In genomic region chr3:133491481-133492059, GRCh38 we compare ENCODE assay signal across 12 cellular contexts.
DNase-seq lines count a peak whose midpoint lies in the region; ATAC-seq, FAIRE-seq and TF ChIP-seq lines count a peak whose summit lies in the region.
"Had no signal": no experiment of that assay in that cellular context is flagged by ENCODE, and none has a peak within 500 bp of the region (broad histone marks: within the 10 kb centered on the region; RNA-seq: fewer than 3 reads in every experiment).

No MANE protein-coding gene starts in this region.

- TF ChIP-seq POLR2A in GM12878 (IDR thresholded peaks at IDR 0.05; ENCODE audit: low read depth, low read length), result no peak

- H3K79me2 ChIP-seq in GM12878 (ENCODE audit: control insufficient read depth, insufficient read depth, low read length), result peaks cover 15% of the 10 kb centered on the region

- H3K9ac ChIP-seq in GM12878 (ENCODE audit: control insufficient read depth, insufficient read depth, low read length), result peak overlapping the region; percentile 26; the same call in 1 of the 2 replicates
- H3K9ac ChIP-seq: neural progenitor cell had no signal

- ATAC-seq in GM21367 (IDR thresholded peaks at IDR 0.05; ENCODE audit: unreplicated experiment) (peak; percentile 9), HG03175 (IDR thresholded peaks at IDR 0.05; ENCODE audit: unreplicated experiment) (peak; percentile 25), GM12878 (peak; percentile 52)

- SMC1A ChIA-PET in GM12878 (lab: Charles Lee; ENCODE audit: uncharacterized antibody, unreplicated experiment), result interaction anchor here (0.5 to 5.7 kb wide), 14 partner anchors 12 to 120 kb away, joined by 3 to 76 read pairs (median 6); partner anchors contain the start of gene CDV3

- TF ChIP-seq CTCF in GM12875 (IDR thresholded peaks at IDR 0.05; ENCODE audit: borderline replicate concordance, insufficient read depth, low read depth, low read length) (no peak), GM12878 (IDR thresholded peaks at IDR 0.05 in 2 of 3, conservative IDR thresholded peaks at IDR 0.05 in 1 of 3; ENCODE audit: control insufficient read depth in 2 of 3, extremely low read depth in 1 of 3, insufficient read depth in 1 of 3, low read depth in 3 of 3, low read length in 3 of 3) (no peak)

- FAIRE-seq in GM12878 (lab: Jason Lieb, UNC) (no peak), GM19239 (lab: Jason Lieb, UNC) (no peak)
- FAIRE-seq: TTC549 had no signal

- no peaks in the 10 kb centered on the region for H3K27me3 ChIP-seq in GM12878 (replicated peaks in 1 of 2; ENCODE audit: control insufficient read depth in 2 of 2, insufficient read depth in 2 of 2, low read length in 1 of 2)
- H3K27me3 ChIP-seq: brain microvascular endothelial cell, neural progenitor cell had no signal

- in situ Hi-C loops in GM12878 (cut with MboI), result no loop called here

- POLR2A ChIA-PET in GM12878 (lab: Charles Lee), result interaction anchor here (0.7 to 1.4 kb wide), 7 partner anchors 10 to 1073 kb away, joined by 3 to 5 read pairs (median 3); no protein-coding TSS in a partner anchor

- 4% methylated on average over 2 of the region's 3 CpGs for WGBS in GM12878 (ENCODE audit: insufficient coverage, insufficient replicate concordance, low lambda C conversion rate, missing lambda C conversion rate)

- H3K27ac ChIP-seq in GM12878 (ENCODE audit: control insufficient read depth, insufficient read depth), result peak overlapping the region; percentile 88
- H3K27ac ChIP-seq: brain microvascular endothelial cell, neural progenitor cell had no signal

- peaks cover 7% of the 10 kb centered on the region; the same call in 2 of the 3 replicates for H3K9me3 ChIP-seq in GM12878 (replicated peaks; ENCODE audit: control insufficient read depth, insufficient read depth, low read length)

- no peak for TF ChIP-seq EP300 in GM12878 (IDR thresholded peaks at IDR 0.05; ENCODE audit: borderline replicate concordance in 1 of 2, control insufficient read depth in 1 of 2, low read depth in 2 of 2, low read length in 2 of 2)

- no TSS peak for BruUV-seq in GM12878 (replicated peaks; lab: Mats Ljungman, UMichigan)

- DNase-seq in GM12878 (ENCODE audit: low read depth, low spot score) (no peak), HUDEP-2 (lab: John Stamatoyannopoulos, UW; ENCODE audit: unreplicated experiment in 76 of 76) (no peak), cortex of kidney (lab: John Stamatoyannopoulos, UW) (no peak), NOMO-1 treated with DMSO at 0.1 percent for 48 hours (lab: John Stamatoyannopoulos, UW; ENCODE audit: unreplicated experiment) (no peak), GM19239 (ENCODE audit: insufficient read length, low spot score) (no peak)
- DNase-seq: brain microvascular endothelial cell, NCI-H2171 had no signal

- CTCF ChIA-PET in GM12878 (lab: Yijun Ruan, JAX), result interaction anchor here (0.7 to 9.7 kb wide), 9 partner anchors 12 to 167 kb away, joined by 3 to 86 read pairs (median 4); no protein-coding TSS in a partner anchor

- H4K20me1 ChIP-seq in GM12878 (ENCODE audit: control insufficient read depth, insufficient read depth), result no peaks in the 10 kb centered on the region

- RAD21 ChIA-PET in GM12878 (lab: Charles Lee; ENCODE audit: unreplicated experiment), result interaction anchor here (0.9 to 4.3 kb wide), 12 partner anchors 9 to 89 kb away, joined by 3 to 33 read pairs (median 7); partner anchors contain the start of gene CDV3

- peak overlapping the region; percentile 67 for H2AFZ ChIP-seq in GM12878 (ENCODE audit: control insufficient read depth, low read depth, low read length)
- H2AFZ ChIP-seq: neural progenitor cell had no signal

- H3K4me3 ChIP-seq in GM12875 (ENCODE audit: low read depth, low read length) (peak overlapping the region; percentile 24), GM12878 (0 out of 2 replicates have a peak overlapping the region, but pooled peaks have one; percentile 25)
- H3K4me3 ChIP-seq: neural progenitor cell had no signal

- no peaks in the 10 kb centered on the region; a peak in 1 of 4 replicates for H3K36me3 ChIP-seq in GM12878 (ENCODE audit: control insufficient read depth in 2 of 2, insufficient read depth in 2 of 2, low read length in 1 of 2)
- H3K36me3 ChIP-seq: brain microvascular endothelial cell, neural progenitor cell had no signal

- intact Hi-C loops in GM12878 (cut with micrococcal nuclease; ENCODE audit: unreplicated experiment), result loop anchor here (2.0 to 5.0 kb wide), 2 partner anchors 44 to 81 kb away; partner anchors contain the start of gene CDV3

- peak overlapping the region; percentile 93 for H3K4me2 ChIP-seq in GM12878 (ENCODE audit: control insufficient read depth, insufficient read depth)
- H3K4me2 ChIP-seq: neural progenitor cell had no signal

- TF ChIP-seq RAD21 in GM12878 (IDR thresholded peaks at IDR 0.05; ENCODE audit: insufficient read depth, low read depth, low read length), result no peak

- peaks cover 43% of the 10 kb centered on the region for H3K4me1 ChIP-seq in GM12878 (ENCODE audit: control insufficient read depth, insufficient read depth, low read length)

TF ChIP-seq in GM12878, 131 proteins besides CTCF, POLR2A, EP300 and RAD21 (continues in another document):
- TF ChIP-seq YBX1 (IDR thresholded peaks at IDR 0.05) (no peak), BCL11A (IDR thresholded peaks at IDR 0.05; ENCODE audit: low read depth, low read length) (no peak), HDAC6 (IDR thresholded peaks at IDR 0.05; ENCODE audit: unreplicated experiment) (no peak), CBX5 (IDR thresholded peaks at IDR 0.05; ENCODE audit: low read depth) (no peak), SP1 (IDR thresholded peaks at IDR 0.05; ENCODE audit: low read depth, low read length) (no peak), SMAD5 (IDR thresholded peaks at IDR 0.05; ENCODE audit: low read depth) (no peak), SUPT20H (IDR thresholded peaks at IDR 0.05; ENCODE audit: borderline replicate concordance, control insufficient read depth, low read depth, low read length) (no peak), EED (IDR thresholded peaks at IDR 0.05; ENCODE audit: low read depth) (peak; percentile 11; the same call in 1 of the 2 replicates), TCF7 (IDR thresholded peaks at IDR 0.05; ENCODE audit: borderline replicate concordance) (no peak), IRF3 (IDR thresholded peaks at IDR 0.05) (no peak), ETV6 (conservative IDR thresholded peaks at IDR 0.05 in 1 of 2, IDR thresholded peaks at IDR 0.05 in 1 of 2; ENCODE audit: borderline replicate concordance in 1 of 2, low read depth in 1 of 2) (no peak), RELA (IDR thresholded peaks at IDR 0.05; ENCODE audit: borderline replicate concordance, partially characterized antibody) (no peak), HCFC1 (IDR thresholded peaks at IDR 0.05; ENCODE audit: low read length) (no peak), NFIC (IDR thresholded peaks at IDR 0.05; ENCODE audit: low read depth, low read length) (no peak), ESRRA (IDR thresholded peaks at IDR 0.05; ENCODE audit: low read length) (no peak), TCF3 (IDR thresholded peaks at IDR 0.05; ENCODE audit: borderline replicate concordance, insufficient read depth, low read depth, low read length) (no peak), POU2F2 (IDR thresholded peaks at IDR 0.05; ENCODE audit: borderline replicate concordance, low read depth, low read length) (no peak), SMC3 (IDR thresholded peaks at IDR 0.05; ENCODE audit: borderline replicate concordance, low read length) (no peak), RCOR1 (conservative IDR thresholded peaks at IDR 0.05; ENCODE audit: low read depth, low read length) (no peak), MTA2 (IDR thresholded peaks at IDR 0.05; ENCODE audit: low read depth) (no peak), WRNIP1 (IDR thresholded peaks at IDR 0.05; ENCODE audit: borderline replicate concordance, low read depth, low read length) (no peak), NR2F1 (conservative IDR thresholded peaks at IDR 0.05) (peak; percentile 57), MEF2A (IDR thresholded peaks at IDR 0.05; ENCODE audit: insufficient read depth, low read depth, low read length) (0 out of 2 replicates have a peak, but pooled peaks have one; percentile 30), FOXK2 (IDR thresholded peaks at IDR 0.05) (no peak), SREBF1 (IDR thresholded peaks at IDR 0.05; ENCODE audit: low read length) (no peak), MEF2B (IDR thresholded peaks at IDR 0.05; ENCODE audit: partially characterized antibody, poor library complexity, severe bottlenecking) (peak; percentile 18), FOXM1 (IDR thresholded peaks at IDR 0.05; ENCODE audit: low read depth, low read length) (no peak)
- TF ChIP-seq, protein P1, sequence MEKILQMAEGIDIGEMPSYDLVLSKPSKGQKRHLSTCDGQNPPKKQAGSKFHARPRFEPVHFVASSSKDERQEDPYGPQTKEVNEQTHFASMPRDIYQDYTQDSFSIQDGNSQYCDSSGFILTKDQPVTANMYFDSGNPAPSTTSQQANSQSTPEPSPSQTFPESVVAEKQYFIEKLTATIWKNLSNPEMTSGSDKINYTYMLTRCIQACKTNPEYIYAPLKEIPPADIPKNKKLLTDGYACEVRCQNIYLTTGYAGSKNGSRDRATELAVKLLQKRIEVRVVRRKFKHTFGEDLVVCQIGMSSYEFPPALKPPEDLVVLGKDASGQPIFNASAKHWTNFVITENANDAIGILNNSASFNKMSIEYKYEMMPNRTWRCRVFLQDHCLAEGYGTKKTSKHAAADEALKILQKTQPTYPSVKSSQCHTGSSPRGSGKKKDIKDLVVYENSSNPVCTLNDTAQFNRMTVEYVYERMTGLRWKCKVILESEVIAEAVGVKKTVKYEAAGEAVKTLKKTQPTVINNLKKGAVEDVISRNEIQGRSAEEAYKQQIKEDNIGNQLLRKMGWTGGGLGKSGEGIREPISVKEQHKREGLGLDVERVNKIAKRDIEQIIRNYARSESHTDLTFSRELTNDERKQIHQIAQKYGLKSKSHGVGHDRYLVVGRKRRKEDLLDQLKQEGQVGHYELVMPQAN (conservative IDR thresholded peaks at IDR 0.05), result no peak
- TF ChIP-seq, protein P2, sequence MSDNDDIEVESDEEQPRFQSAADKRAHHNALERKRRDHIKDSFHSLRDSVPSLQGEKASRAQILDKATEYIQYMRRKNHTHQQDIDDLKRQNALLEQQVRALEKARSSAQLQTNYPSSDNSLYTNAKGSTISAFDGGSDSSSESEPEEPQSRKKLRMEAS (IDR thresholded peaks at IDR 0.05; ENCODE audit: low read depth, low read length), result no peak
